ENCODE assay signal across 11 cellular contexts in genomic region chr10:110335314-110336064, GRCh38. TPM values are rescaled to one million over a fixed set of nuclear protein-coding genes. Genes with fewer than 3 reads are reported as not detected.
A peak's percentile ranks its signal among the peaks of the same experiment; 100 is the strongest.
DNase-seq lines count a peak whose midpoint lies in the region; ATAC-seq, FAIRE-seq and TF ChIP-seq lines count a peak whose summit lies in the region.
"Had no signal": no experiment of that assay in that cellular context is flagged by ENCODE, and none has a peak within 500 bp of the region (broad histone marks: within the 10 kb centered on the region; RNA-seq: fewer than 3 reads in every experiment).

No MANE protein-coding gene starts in this region.

- TF ChIP-seq EP300 in K562 (IDR thresholded peaks at IDR 0.05; ENCODE audit: low read length) (no peak), upper lobe of left lung (IDR thresholded peaks at IDR 0.05) (no peak)

- ATAC-seq in GM18498 (IDR thresholded peaks at IDR 0.05; ENCODE audit: unreplicated experiment) = peak; percentile 53
- no peak for ATAC-seq in K562
- peak; percentile 83 to 88 for ATAC-seq in natural killer cell treated with Interleukin-12 subunit alpha and Interleukin-12 subunit beta and Interleukin-15 and Interleukin-18, amount 100 ng/mL, for 72 hours
- ATAC-seq in GM19452 (IDR thresholded peaks at IDR 0.05; ENCODE audit: unreplicated experiment) = no peak
- ATAC-seq in upper lobe of left lung (ENCODE audit: low FRiP score in 2 of 2) = no peak

- no TSS peak for BruUV-seq in K562 (replicated peaks; lab: Mats Ljungman, UMichigan)

- CTCF ChIA-PET in K562 (lab: Yijun Ruan, JAX; ENCODE audit: low intra/inter-chr PET ratio) = no interaction called here

- H2AFZ ChIP-seq in K562 (ENCODE audit: low read depth, low read length) = no peak overlapping the region

- H3K36me3 ChIP-seq in K562 (ENCODE audit: control insufficient read depth, insufficient read depth, low read length) = no peaks in the 10 kb centered on the region
- H3K36me3 ChIP-seq in upper lobe of left lung = no peaks in the 10 kb centered on the region
- H3K36me3 ChIP-seq: heart left ventricle had no signal

- H3K9ac ChIP-seq in K562 (ENCODE audit: insufficient read depth in 1 of 2, low read depth in 2 of 2, low read length in 2 of 2) = no peak overlapping the region

- H3K9me1 ChIP-seq in K562 (ENCODE audit: control insufficient read depth, insufficient read depth, low read length) = no peaks in the 10 kb centered on the region

- peak overlapping the region; percentile 61 for H3K4me3 Mint-ChIP-seq in natural killer cell treated with Interleukin-12 subunit alpha and Interleukin-12 subunit beta and Interleukin-15 and Interleukin-18, amount 100 ng/mL, for 72 hours

- H3K9me3 Mint-ChIP-seq in natural killer cell treated with Interleukin-12 subunit alpha and Interleukin-12 subunit beta and Interleukin-15 and Interleukin-18, amount 100 ng/mL, for 72 hours = peaks cover 3% of the 10 kb centered on the region

- H3K27ac ChIP-seq in K562 (ENCODE audit: extremely low read depth, low read depth, low read length) = no peak overlapping the region
- no peak overlapping the region for H3K27ac ChIP-seq in upper lobe of left lung
- H3K27ac ChIP-seq: heart left ventricle, SK-N-MC had no signal

- intact Hi-C loops in K562 (cut with micrococcal nuclease) = no loop called here

- H3K4me3 ChIP-seq in K562 (no peak overlapping the region), upper lobe of left lung (no peak overlapping the region)
- H3K4me3 ChIP-seq: heart left ventricle, SK-N-MC had no signal

- H3K27ac Mint-ChIP-seq in natural killer cell treated with Interleukin-12 subunit alpha and Interleukin-12 subunit beta and Interleukin-15 and Interleukin-18, amount 100 ng/mL, for 72 hours = peak overlapping the region; percentile 74 to 80

- peak; percentile 64 for DNase-seq in MV-4-11 (lab: John Stamatoyannopoulos, UW)
- DNase-seq in K562 (ENCODE audit: extremely low read depth in 1 of 4, low spot score in 3 of 4) = no peak
- no peak for DNase-seq in natural killer cell treated with Interleukin-12 subunit alpha and Interleukin-12 subunit beta and Interleukin-15 and Interleukin-18, amount 100 ng/mL, for 72 hours (ENCODE audit: low spot score)
- no peak for DNase-seq in upper lobe of left lung
- DNase-seq in NCI-H446 (lab: John Stamatoyannopoulos, UW) = no peak
- DNase-seq in 8988T = no peak
- DNase-seq: cerebellar nuclear complex, heart left ventricle had no signal

- POLR2A ChIA-PET in K562 (lab: Yijun Ruan, JAX) = interaction anchor here (0.7 to 1.3 kb wide), 2 partner anchors 17 to 20 kb away, joined by 3 to 4 read pairs; no protein-coding TSS in a partner anchor

- in situ Hi-C loops in K562 (cut with MboI) = no loop called here

- H3K27me3 ChIP-seq in K562 (ENCODE audit: control insufficient read depth in 2 of 2, insufficient read depth in 2 of 2, low read length in 2 of 2) = peaks cover 0 to 23% of the 10 kb centered on the region in 2 experiments; a peak in 3 of 5 replicates
- no peaks in the 10 kb centered on the region for H3K27me3 ChIP-seq in upper lobe of left lung
- H3K27me3 ChIP-seq: heart left ventricle had no signal

- no peak for TF ChIP-seq POLR2A in K562 (conservative IDR thresholded peaks at IDR 0.05)
- TF ChIP-seq POLR2A in upper lobe of left lung (IDR thresholded peaks at IDR 0.05) = no peak

- peaks cover 0 to 4% of the 10 kb centered on the region in 2 donors for H3K27me3 Mint-ChIP-seq in natural killer cell treated with Interleukin-12 subunit alpha and Interleukin-12 subunit beta and Interleukin-15 and Interleukin-18, amount 100 ng/mL, for 72 hours

- H3K36me3 Mint-ChIP-seq in natural killer cell treated with Interleukin-12 subunit alpha and Interleukin-12 subunit beta and Interleukin-15 and Interleukin-18, amount 100 ng/mL, for 72 hours = peaks cover 6% of the 10 kb centered on the region

- no peak for FAIRE-seq in K562 (lab: Jason Lieb, UNC)

- TF ChIP-seq RAD21 in K562 (CRISPR knock-in tag; conservative IDR thresholded peaks at IDR 0.05 in 1 of 2, IDR thresholded peaks at IDR 0.05 in 1 of 2) = no peak

- H3K4me1 ChIP-seq in K562 (replicated peaks in 1 of 2; ENCODE audit: control insufficient read depth in 2 of 2, insufficient read depth in 2 of 2, low read length in 2 of 2) (no peaks in the 10 kb centered on the region; a peak in 1 of 5 replicates), upper lobe of left lung (peaks cover 0 to 7% (median 6%) of the 10 kb centered on the region in 4 donors)

- no peak overlapping the region for H3K4me2 ChIP-seq in K562 (ENCODE audit: insufficient read depth, low read length)

- H3K9me3 ChIP-seq in K562 (replicated peaks; ENCODE audit: control insufficient read depth, insufficient read depth, low read depth, low read length) (no peaks in the 10 kb centered on the region; the same call in 1 of the 2 replicates), upper lobe of left lung (peaks cover 0 to 14% (median 12%) of the 10 kb centered on the region in 4 donors)

- H4K20me1 ChIP-seq in K562 (replicated peaks; ENCODE audit: control insufficient read depth, insufficient read depth, low read length) = no peaks in the 10 kb centered on the region

- WGBS in K562 (ENCODE audit: insufficient coverage, low coverage, missing lambda C conversion rate) = 2% methylated on average over 7 of the region's 7 CpGs
- WGBS in upper lobe of left lung, 2 donors = 62 to 74% methylated on average over 7 of the region's 7 CpGs

- TF ChIP-seq CTCF in K562 (IDR thresholded peaks at IDR 0.05 in 2 of 3, conservative IDR thresholded peaks at IDR 0.05 in 1 of 3; ENCODE audit: insufficient read depth in 2 of 3, low read depth in 1 of 3, low read length in 3 of 3) = no peak
- no peak for TF ChIP-seq CTCF in upper lobe of left lung (IDR thresholded peaks at IDR 0.05)

- peaks cover 21 to 31% of the 10 kb centered on the region in 2 donors for H3K4me1 Mint-ChIP-seq in natural killer cell treated with Interleukin-12 subunit alpha and Interleukin-12 subunit beta and Interleukin-15 and Interleukin-18, amount 100 ng/mL, for 72 hours (ENCODE audit: low read depth in 2 of 2)

- no peaks in the 10 kb centered on the region for H3K79me2 ChIP-seq in K562 (ENCODE audit: control insufficient read depth, insufficient read depth, low read length)

TF ChIP-seq in K562, 482 proteins besides CTCF, POLR2A, EP300 and RAD21 (continues in another document):
- TF ChIP-seq SRSF7 (optimal IDR thresholded peaks at IDR 0.05; ENCODE audit: low read depth, low read length) (no peak), CHAMP1 (IDR thresholded peaks at IDR 0.05) (no peak), ASH1L (IDR thresholded peaks at IDR 0.05; ENCODE audit: borderline replicate concordance, low read depth, partially characterized antibody) (no peak), CEBPG (CRISPR knock-in tag; IDR thresholded peaks at IDR 0.05) (no peak), CEBPG (tag; conservative IDR thresholded peaks at IDR 0.05 in 1 of 2, IDR thresholded peaks at IDR 0.05 in 1 of 2) (0 out of 4 replicates have a peak, but pooled peaks of 1 of the 2 experiments have one; percentile 20), ZNF766 (CRISPR knock-in tag; conservative IDR thresholded peaks at IDR 0.05) (no peak), HMBOX1 (IDR thresholded peaks at IDR 0.05) (peak; percentile 24; the same call in 1 of the 2 replicates)

RNA-seq across cellular contexts. Expression of gene SMNDC1, which starts 30.8 kb away (rescaled TPM):
- total RNA-seq in K562 (2011; cell fraction: chromatin; rRNA removed; ENCODE audit: low replicate concordance) = 9.7 and 38.1 TPM in 2 replicates
- total RNA-seq in K562 (2011; cell fraction: nucleolus; rRNA removed) = 5.0 and 6.8 TPM in 2 replicates
- 15.5 and 22.4 TPM in 2 replicates for total RNA-seq in K562 (2011; cell fraction: nucleoplasm; rRNA removed)
- total RNA-seq in K562 (2014; rRNA removed) = 3.6 and 6.8 TPM in 2 replicates
- 12.3 and 13.9 TPM in 2 replicates for total RNA-seq in K562 (2014; rRNA removed; fragmentation: Illumina TruSeq; extraction: Trizol)
- total RNA-seq in K562 (2015; rRNA removed; fragmentation: Illumina TruSeq; extraction: Trizol) = 11.7 and 11.9 TPM in 2 replicates
- 28.1 and 35.8 TPM in 2 replicates for total RNA-seq in K562 (2021)
- 10.9 and 15.7 TPM in 2 replicates for polyA plus RNA-seq in K562 (2011; rRNA removed)
- polyA plus RNA-seq in K562 (2011; cell fraction: cytosol; rRNA removed) = 2.4 and 4.8 TPM in 2 replicates
- polyA plus RNA-seq in K562 (2011; cell fraction: nucleus; rRNA removed) = 5.4 and 8.3 TPM in 2 replicates
- polyA plus RNA-seq in K562 (2012) = 15.3 and 17.9 TPM in 2 replicates
- 24.1 and 30.1 TPM in 2 replicates for polyA plus RNA-seq in K562 (2014; fragmentation: Illumina TruSeq; extraction: Trizol)
- 1 to 10 TPM; 9.2 to 9.9 TPM for polyA plus RNA-seq in K562 (2014; fragmentation: Nextera tagmentation; extraction: Ambion mirVana)
- polyA plus RNA-seq in K562 (2014; rRNA removed) = 17.4 and 19.5 TPM in 2 replicates
- 11.9 and 19.0 TPM in 2 replicates for polyA minus RNA-seq in K562 (2011; rRNA and poly(A)+ RNA removed)
- 10.0 and 14.2 TPM in 2 replicates for polyA minus RNA-seq in K562 (2011; cell fraction: cytosol; rRNA and poly(A)+ RNA removed)
- 13.2 and 30.7 TPM in 2 replicates for polyA minus RNA-seq in K562 (2011; cell fraction: nucleus; rRNA and poly(A)+ RNA removed)
- 10 to 100 TPM; 39.7 to 41.8 TPM for total RNA-seq in natural killer cell treated with Interleukin-12 subunit alpha and Interleukin-12 subunit beta and Interleukin-15 and Interleukin-18, amount 100 ng/mL, for 72 hours
- total RNA-seq in upper lobe of left lung = 10 to 100 TPM; 13.5 to 28.2 (median 22.9) TPM

Comparison
In these comparisons a context has a peak if more than half of its experiments do, and no peak if none do; other contexts are left out.
1. ATAC-seq: peak in GM18498 (single experiment) and natural killer cell treated with Interleukin-12 subunit alpha and Interleukin-12 subunit beta and Interleukin-15 and Interleukin-18, amount 100 ng/mL, for 72 hours (2 of 2); none in K562 (single experiment), GM19452 (single experiment) and upper lobe of left lung (0 of 2).